8 cellular contexts compared by ENCODE assay signal in the genomic region with DNA sequence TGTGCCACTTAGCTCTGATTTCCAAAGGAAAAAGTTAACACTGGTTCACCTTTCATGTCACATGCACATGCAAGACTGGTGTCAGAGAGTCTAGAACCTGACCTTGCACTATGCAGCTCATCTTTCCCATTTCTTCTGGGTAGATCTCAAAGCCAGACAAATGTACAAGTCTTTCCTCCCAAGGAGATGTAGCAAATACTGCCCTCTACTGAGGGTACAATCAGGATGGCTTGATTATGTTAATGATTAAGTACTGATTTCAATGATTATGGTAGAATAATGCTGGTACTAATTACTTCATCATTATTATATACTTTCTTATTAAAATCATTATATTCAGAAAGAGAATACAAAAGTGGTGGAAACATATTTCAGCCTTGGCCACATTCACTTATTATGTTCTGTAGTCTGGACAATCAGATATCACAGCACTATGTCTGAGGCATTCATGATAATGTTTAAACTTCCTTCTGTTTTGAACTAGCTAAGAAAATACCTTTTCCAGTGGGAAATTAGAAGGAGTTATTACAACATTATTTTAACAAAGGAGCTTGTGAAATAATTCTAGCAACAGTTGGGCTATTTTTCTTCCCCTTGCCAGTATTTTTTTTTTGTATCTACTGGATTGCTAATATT.
DNase-seq lines count a peak whose midpoint lies in the region; ATAC-seq, FAIRE-seq and TF ChIP-seq lines count a peak whose summit lies in the region.

No MANE protein-coding gene starts in this region.

- H3K9me3 Mint-ChIP-seq in astrocyte (ENCODE audit: unreplicated experiment) = no peaks in the 10 kb centered on the region

- no peaks in the 10 kb centered on the region for H4K20me1 ChIP-seq in astrocyte (ENCODE audit: insufficient read depth, low read length)

- no peak for FAIRE-seq in astrocyte (lab: Jason Lieb, UNC)

- H3K4me2 ChIP-seq in astrocyte (ENCODE audit: low read length) = no peak overlapping the region

- peaks cover 0 to 7% (median 0%) of the 10 kb centered on the region in 9 donors for H3K4me1 ChIP-seq in heart right ventricle
- no peaks in the 10 kb centered on the region for H3K4me1 ChIP-seq in right cardiac atrium (ENCODE audit: control insufficient read depth, insufficient read depth, low read length)
- no peaks in the 10 kb centered on the region for H3K4me1 ChIP-seq in astrocyte (ENCODE audit: insufficient read depth, low read length)
- H3K4me1 ChIP-seq in uterus = no peaks in the 10 kb centered on the region

- peaks cover 6% of the 10 kb centered on the region for H3K27me3 Mint-ChIP-seq in astrocyte (ENCODE audit: low read depth, unreplicated experiment)

- no peak overlapping the region for H3K4me3 Mint-ChIP-seq in astrocyte (ENCODE audit: unreplicated experiment)

- H2AFZ ChIP-seq in astrocyte (ENCODE audit: low read depth, low read length) = no peak overlapping the region

- DNase-seq in heart right ventricle (peak in 1 of 2 donors; percentile 6), right cardiac atrium (no peak), NCI-H146 treated with DMSO at 0.1 percent for 48 hours (lab: John Stamatoyannopoulos, UW; ENCODE audit: unreplicated experiment) (peak; percentile 8), astrocyte (ENCODE audit: low read depth) (peak; percentile 36), kidney epithelial cell (ENCODE audit: low read depth) (peak; percentile 21), uterus (no peak)
- DNase-seq in activated CD8-positive, alpha-beta memory T cell treated with anti-CD3 and anti-CD28 coated beads, Interleukin-2, amount 50 U/mL, for 48 hours = no peak

- TF ChIP-seq CTCF in heart right ventricle (IDR thresholded peaks at IDR 0.05) (peak; percentile 20 to 85 (median 66)), astrocyte (IDR thresholded peaks at IDR 0.05; ENCODE audit: insufficient read depth, low read depth, low read length) (peak; percentile 70), kidney epithelial cell (IDR thresholded peaks at IDR 0.05; ENCODE audit: insufficient read depth, low read length, poor library complexity, severe bottlenecking) (peak; percentile 66), uterus (IDR thresholded peaks at IDR 0.05) (peak; percentile 21 to 55 (median 40))

- no peak overlapping the region for H3K9ac ChIP-seq in astrocyte (ENCODE audit: low read length)

- TF ChIP-seq POLR2A in uterus (IDR thresholded peaks at IDR 0.05) = no peak

- H3K4me3 ChIP-seq in heart right ventricle = no peak overlapping the region
- H3K4me3 ChIP-seq in right cardiac atrium (ENCODE audit: low read length) = no peak overlapping the region
- H3K4me3 ChIP-seq in astrocyte (ENCODE audit: insufficient read depth, low read depth, low read length) = no peak overlapping the region
- H3K4me3 ChIP-seq in kidney epithelial cell (ENCODE audit: low read depth, low read length) = no peak overlapping the region
- no peak overlapping the region for H3K4me3 ChIP-seq in uterus

- ATAC-seq in heart right ventricle (peak in 3 of 8 donors; percentile 35 to 72 (median 67)), right cardiac atrium (no peak), GM21737 (IDR thresholded peaks at IDR 0.05; ENCODE audit: unreplicated experiment) (no peak)

- no peaks in the 10 kb centered on the region for H3K4me1 Mint-ChIP-seq in astrocyte (ENCODE audit: low read depth, unreplicated experiment)

- no peaks in the 10 kb centered on the region for H3K36me3 ChIP-seq in heart right ventricle
- H3K36me3 ChIP-seq in astrocyte (ENCODE audit: insufficient read depth, low read length) = no peaks in the 10 kb centered on the region
- H3K36me3 ChIP-seq in kidney epithelial cell (ENCODE audit: control insufficient read depth, insufficient read depth, low read length) = no peaks in the 10 kb centered on the region
- H3K36me3 ChIP-seq in uterus = no peaks in the 10 kb centered on the region

- no peaks in the 10 kb centered on the region for H3K9me3 ChIP-seq in heart right ventricle
- no peaks in the 10 kb centered on the region for H3K9me3 ChIP-seq in right cardiac atrium (ENCODE audit: control insufficient read depth, low read length)
- H3K9me3 ChIP-seq in astrocyte (ENCODE audit: insufficient read depth, low read depth, low read length) = no peaks in the 10 kb centered on the region
- no peaks in the 10 kb centered on the region for H3K9me3 ChIP-seq in uterus

- H3K79me2 ChIP-seq in astrocyte (ENCODE audit: insufficient read depth, low read length) = no peaks in the 10 kb centered on the region

- no peaks in the 10 kb centered on the region for H3K27me3 ChIP-seq in heart right ventricle
- no peaks in the 10 kb centered on the region for H3K27me3 ChIP-seq in right cardiac atrium (ENCODE audit: control insufficient read depth, insufficient read depth)
- no peaks in the 10 kb centered on the region for H3K27me3 ChIP-seq in astrocyte (ENCODE audit: insufficient read depth, low read length)
- no peaks in the 10 kb centered on the region for H3K27me3 ChIP-seq in kidney epithelial cell (ENCODE audit: control insufficient read depth, insufficient read depth, low read length)
- no peaks in the 10 kb centered on the region for H3K27me3 ChIP-seq in uterus

- no peak overlapping the region for H3K27ac Mint-ChIP-seq in astrocyte (ENCODE audit: unreplicated experiment)

- H3K36me3 Mint-ChIP-seq in astrocyte (ENCODE audit: low read depth, unreplicated experiment) = peaks cover 6% of the 10 kb centered on the region

- intact Hi-C loops in heart right ventricle (cut with DNase I) = loop anchor here in 9 of 10 donors (2.0 to 10.0 kb wide), 6 partner anchors 130 to 380 kb away; partner anchors contain the start of gene SNX3 (in 2 of the 9)
- intact Hi-C loops in right cardiac atrium (cut with DNase I) = loop anchor here in 1 of 4 donors (10.0 kb wide), 1 partner anchor 377 kb away; no protein-coding TSS in a partner anchor
- intact Hi-C loops in uterus (cut with DNase I; ENCODE audit: low total_unique reads) = no loop called here

- no peak overlapping the region for H3K27ac ChIP-seq in heart right ventricle
- no peak overlapping the region for H3K27ac ChIP-seq in right cardiac atrium (ENCODE audit: low read length)
- no peak overlapping the region for H3K27ac ChIP-seq in astrocyte (ENCODE audit: low read depth, low read length)
- H3K27ac ChIP-seq in uterus = no peak overlapping the region

Comparison
In these comparisons a context has a peak if more than half of its experiments do, and no peak if none do; other contexts are left out.
1. DNase-seq: peak in NCI-H146 treated with DMSO at 0.1 percent for 48 hours (single experiment), astrocyte (single experiment) and kidney epithelial cell (single experiment); none in right cardiac atrium (0 of 3), uterus (0 of 2) and activated CD8-positive, alpha-beta memory T cell treated with anti-CD3 and anti-CD28 coated beads, Interleukin-2, amount 50 U/mL, for 48 hours (single experiment).
2. Peak in every context shown above with its lines, with median percentiles within 50 percentile points of each other: CTCF ChIP-seq.